In the genomic region with DNA sequence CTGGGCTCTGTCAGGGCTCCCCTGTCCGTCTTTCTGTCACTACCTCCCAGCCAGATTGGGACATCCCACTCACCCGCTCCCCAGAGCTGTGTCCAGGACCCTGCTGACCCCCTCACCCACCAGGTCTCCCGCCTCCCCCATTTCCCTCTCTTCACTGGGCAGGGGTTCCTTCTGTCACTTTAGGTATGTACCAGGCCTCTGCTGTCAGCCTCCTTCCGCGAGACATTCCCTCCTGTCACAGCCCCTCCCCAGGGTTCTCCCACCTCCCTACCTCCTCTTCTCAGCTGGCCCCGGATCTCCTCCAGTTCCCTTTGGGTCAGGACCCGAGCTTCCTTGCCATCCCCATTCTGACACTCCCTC, we compare ENCODE assay signal across 8 cellular contexts. TPM values are rescaled to one million over a fixed set of nuclear protein-coding genes. Genes with fewer than 3 reads are reported as not detected.
DNase-seq lines count a peak whose midpoint lies in the region; ATAC-seq and TF ChIP-seq lines count a peak whose summit lies in the region.

No MANE protein-coding gene starts in this region.

- TF ChIP-seq EP300 in ovary (IDR thresholded peaks at IDR 0.05) = no peak

- TF ChIP-seq POLR2A in ovary (IDR thresholded peaks at IDR 0.05) = no peak

- H3K79me2 ChIP-seq in DND-41 (ENCODE audit: insufficient read depth, low read length) = peaks cover 29% of the 10 kb centered on the region

- WGBS in esophagus, 2 donors = 3 to 6% methylated on average over 7 of the region's 7 CpGs
- 0 to 2% (median 1%) methylated on average over 7 of the region's 7 CpGs for WGBS in ovary, 3 donors

- CTCF ChIA-PET in Panc1 (lab: Charles Lee) = no interaction called here

- intact Hi-C loops in Panc1 (cut with micrococcal nuclease; ENCODE audit: unreplicated experiment) (loop anchor here (5.0 kb wide), 1 partner anchor 96 kb away; no protein-coding TSS in a partner anchor), ovary (cut with DNase I) (loop anchor here in 2 of 4 donors (2.0 to 10.0 kb wide), 3 partner anchors 71 to 889 kb away; no protein-coding TSS in a partner anchor)

- H3K4me2 ChIP-seq in DND-41 (ENCODE audit: insufficient read depth, low read length) = peak overlapping the region; percentile 75

- POLR2A ChIA-PET in Panc1 (lab: Charles Lee) = interaction anchor here (0.5 kb wide), 1 partner anchor 67 kb away, joined by 3 read pairs; no protein-coding TSS in a partner anchor

- H3K27ac ChIP-seq in DND-41 (ENCODE audit: low read length) (peak overlapping the region; percentile 74), Panc1 (ENCODE audit: low read length) (peak overlapping the region; percentile 91), esophagus (ENCODE audit: low read depth in 2 of 2, low read length in 1 of 2) (peak overlapping the region; percentile 43 to 89), ovary (peak overlapping the region in 1 of 2 donors; percentile 59)

- H2AFZ ChIP-seq in DND-41 (ENCODE audit: low read depth, low read length) = peak overlapping the region; percentile 74

- no TSS peak for BruUV-seq in Panc1 (replicated peaks; lab: Mats Ljungman, UMichigan)

- ATAC-seq in DND-41 (ENCODE audit: insufficient read depth, low read depth) (0 out of 3 replicates have a peak, but pooled peaks have one; percentile 1), Panc1 (no peak), GM21737 (IDR thresholded peaks at IDR 0.05; ENCODE audit: unreplicated experiment) (no peak), HG03439 (IDR thresholded peaks at IDR 0.05; ENCODE audit: unreplicated experiment) (no peak)

- H3K36me3 ChIP-seq in DND-41 (ENCODE audit: insufficient read depth, low read length) = peaks cover 38% of the 10 kb centered on the region; the same call in 1 of the 2 replicates
- H3K36me3 ChIP-seq in Panc1 (ENCODE audit: control insufficient read depth, insufficient read depth, low read length) = peaks cover 23% of the 10 kb centered on the region
- H3K36me3 ChIP-seq in esophagus (ENCODE audit: control insufficient read depth in 2 of 2, insufficient read depth in 2 of 2, low read length in 1 of 2) = peaks cover 2 to 3% of the 10 kb centered on the region in 2 donors
- H3K36me3 ChIP-seq in ovary = no peaks in the 10 kb centered on the region

- in situ Hi-C loops in Panc1 (cut with HindIII; ENCODE audit: low pct_unique_long_range_greater_than_20kb, low sequenced_read_pairs) = no loop called here

- H3K27me3 ChIP-seq in DND-41 (ENCODE audit: insufficient read depth, low read length, poor library complexity) (no peaks in the 10 kb centered on the region), Panc1 (ENCODE audit: control insufficient read depth, insufficient read depth, low read length) (no peaks in the 10 kb centered on the region), esophagus (ENCODE audit: control insufficient read depth in 1 of 2, insufficient read depth in 2 of 2, low read length in 2 of 2) (no peaks in the 10 kb centered on the region), ovary (no peaks in the 10 kb centered on the region)

- peaks cover 4% of the 10 kb centered on the region; the same call in 1 of the 2 replicates for H4K20me1 ChIP-seq in DND-41 (ENCODE audit: insufficient read depth, low read length)

- H3K9me3 ChIP-seq in DND-41 (ENCODE audit: insufficient read depth, low read length, severe bottlenecking) (no peaks in the 10 kb centered on the region), Panc1 (ENCODE audit: control insufficient read depth, insufficient read depth, low read depth, low read length) (no peaks in the 10 kb centered on the region), esophagus (ENCODE audit: control insufficient read depth in 2 of 2, insufficient read depth in 1 of 2, low read depth in 1 of 2, low read length in 1 of 2) (no peaks in the 10 kb centered on the region), ovary (no peaks in the 10 kb centered on the region)

- peaks cover 36% of the 10 kb centered on the region for H3K4me1 ChIP-seq in DND-41 (ENCODE audit: insufficient read depth, low read length)
- H3K4me1 ChIP-seq in Panc1 (ENCODE audit: control insufficient read depth, insufficient read depth, low read length) = peaks cover 30% of the 10 kb centered on the region
- peaks cover 0 to 15% of the 10 kb centered on the region in 2 donors for H3K4me1 ChIP-seq in esophagus (ENCODE audit: control insufficient read depth in 2 of 2, insufficient read depth in 2 of 2, low read length in 1 of 2)
- peaks cover 9% of the 10 kb centered on the region for H3K4me1 ChIP-seq in ovary (ENCODE audit: insufficient read depth)

- peak overlapping the region; percentile 74 for H3K9ac ChIP-seq in DND-41 (ENCODE audit: low read depth, low read length)

- TF ChIP-seq CTCF in DND-41 (IDR thresholded peaks at IDR 0.05; ENCODE audit: borderline replicate concordance, extremely low read depth, low read length, poor library complexity, severe bottlenecking) = no peak
- no peak for TF ChIP-seq CTCF in Panc1 (IDR thresholded peaks at IDR 0.05)
- no peak for TF ChIP-seq CTCF in ovary (IDR thresholded peaks at IDR 0.05)

- DNase-seq in DND-41 = no peak
- DNase-seq in Panc1 (ENCODE audit: low read depth, low spot score) = no peak
- DNase-seq in ovary = no peak
- DNase-seq in SHP77 treated with DMSO at 0.1 percent for 48 hours (lab: John Stamatoyannopoulos, UW) = no peak
- DNase-seq in stimulated activated CD4-positive, alpha-beta T cell treated with anti-CD3 and anti-CD28 coated beads, Interleukin-15, amount 100 ng/mL, for 24 hours = no peak

- H3K4me3 ChIP-seq in DND-41 (ENCODE audit: low read depth in 1 of 2, low read length in 2 of 2) (peak overlapping the region; percentile 29 to 74; a peak in 3 of 4 replicates), Panc1 (ENCODE audit: low read depth in 2 of 2, low read length in 2 of 2) (peak overlapping the region; percentile 67 to 96), esophagus (ENCODE audit: low read depth in 1 of 2, low read length in 2 of 2) (peak overlapping the region; percentile 70 to 84), ovary (peak overlapping the region; percentile 84)

RNA-seq across cellular contexts. Expression of a gene that starts 0.5 kb away (rescaled TPM):
- total RNA-seq in Panc1 (2021; ENCODE audit: unreplicated experiment) (93.8 TPM), ovary (10 to 100 TPM; 26.3 to 45.8 (median 38.0) TPM)
- 56.8 TPM for polyA plus RNA-seq in Panc1 (2012; ENCODE audit: insufficient read length)
- polyA plus RNA-seq in esophagus (10 to 100 TPM in 1 of 2 donors, 1 to 10 TPM in 1; 8.1 to 15.2 TPM), ovary (10 to 100 TPM; 41.8 to 48.9 TPM)

RNA-seq across cellular contexts. Expression of a gene that starts 21.0 kb away (rescaled TPM):
- 30.6 TPM for total RNA-seq in Panc1 (2021; ENCODE audit: unreplicated experiment)
- polyA plus RNA-seq in Panc1 (2012; ENCODE audit: insufficient read length) = 17.1 TPM
- 1 to 10 TPM; 6.1 to 9.9 TPM for polyA plus RNA-seq in esophagus
- total RNA-seq in ovary = 10 to 100 TPM; 10.2 to 13.7 (median 11.8) TPM
- 10 to 100 TPM in 1 of 2 donors, 1 to 10 TPM in 1; 7.4 to 12.4 TPM for polyA plus RNA-seq in ovary
